10 cellular contexts compared by ENCODE assay signal in genomic region chr11:2883717-2884423, GRCh38. TPM values are rescaled to one million over a fixed set of nuclear protein-coding genes. Genes with fewer than 3 reads are reported as not detected.
DNase-seq lines count a peak whose midpoint lies in the region; ATAC-seq, FAIRE-seq and TF ChIP-seq lines count a peak whose summit lies in the region.
"Had no signal": no experiment of that assay in that cellular context is flagged by ENCODE, and none has a peak within 500 bp of the region (broad histone marks: within the 10 kb centered on the region; RNA-seq: fewer than 3 reads in every experiment).

No MANE protein-coding gene starts in this region.

- intact Hi-C loops in CD4-positive, alpha-beta memory T cell (cut with micrococcal nuclease) = no loop called here
- intact Hi-C loops in pancreas (cut with DNase I) = loop anchor here in 2 of 3 donors (10.0 kb wide), 1 partner anchor 189 kb away; the partner anchor contains the start of gene KCNQ1OT1 (in 2 of the 2)

- no peaks in the 10 kb centered on the region for H3K36me3 ChIP-seq in CD4-positive, alpha-beta memory T cell (ENCODE audit: insufficient read depth, low read length)
- H3K36me3 ChIP-seq in gastroesophageal sphincter (peaks cover 0 to 12% of the 10 kb centered on the region in 2 donors), pancreas (no peaks in the 10 kb centered on the region)

- H3K4me1 Mint-ChIP-seq in CD4-positive, alpha-beta memory T cell = peaks cover 2 to 27% (median 16%) of the 10 kb centered on the region in 4 donors
- H3K4me1 Mint-ChIP-seq in HFFc6 (ENCODE audit: low read depth) = no peaks in the 10 kb centered on the region

- no peak overlapping the region for H3K27ac ChIP-seq in CD4-positive, alpha-beta memory T cell (ENCODE audit: low read depth, low read length)
- H3K27ac ChIP-seq in gastroesophageal sphincter (peak overlapping the region; percentile 76 to 96 (median 91)), pancreas (peak overlapping the region; percentile 35 to 60 (median 48))

- CTCF ChIA-PET in CD4-positive, alpha-beta memory T cell (lab: Charles Lee; ENCODE audit: partially characterized antibody) = interaction anchor here (1.4 to 12.7 kb wide), 2 partner anchors 9 to 351 kb away, joined by 5 to 303 read pairs; no protein-coding TSS in a partner anchor

- H3K27me3 Mint-ChIP-seq in CD4-positive, alpha-beta memory T cell = no peaks in the 10 kb centered on the region
- peaks cover 37% of the 10 kb centered on the region for H3K27me3 Mint-ChIP-seq in HFFc6 (ENCODE audit: insufficient read depth)

- peaks cover 0 to 1% (median 0%) of the 10 kb centered on the region in 8 donors for H3K9me3 Mint-ChIP-seq in CD4-positive, alpha-beta memory T cell
- H3K9me3 Mint-ChIP-seq in HFFc6 = no peaks in the 10 kb centered on the region

- no peaks in the 10 kb centered on the region for H3K9me3 ChIP-seq in CD4-positive, alpha-beta memory T cell (ENCODE audit: control insufficient read depth in 1 of 2, low read length in 2 of 2)
- H3K9me3 ChIP-seq in gastroesophageal sphincter (peaks cover 0 to 5% (median 0%) of the 10 kb centered on the region in 3 donors), pancreas (no peaks in the 10 kb centered on the region)

- H3K27me3 ChIP-seq in CD4-positive, alpha-beta memory T cell (ENCODE audit: insufficient read depth, low read length) = no peaks in the 10 kb centered on the region
- H3K27me3 ChIP-seq in gastroesophageal sphincter (no peaks in the 10 kb centered on the region), pancreas (no peaks in the 10 kb centered on the region)

- no peak for DNase-seq in CD4-positive, alpha-beta memory T cell
- DNase-seq in SK-MEL-5 (ENCODE audit: low read depth, low spot score) (peak; percentile 17), pancreas (peak in 2 of 6 donors; percentile 62 to 74), HFFc6 (no peak), LoVo (ENCODE audit: low spot score) (no peak), mucosa of gallbladder (ENCODE audit: low spot score) (no peak), activated gamma-delta T cell (lab: John Stamatoyannopoulos, UW) (no peak)
- DNase-seq: NCI-H446 had no signal

- in situ Hi-C loops in SK-MEL-5 (cut with HindIII; ENCODE audit: low pct_unique_long_range_greater_than_20kb, low sequenced_read_pairs) = no loop called here

- 1 to 2% methylated on average over 8 to 15 of the region's 90 CpGs for WGBS in gastroesophageal sphincter (ENCODE audit: low coverage in 1 of 2), 2 donors
- 16 to 17% methylated on average over 59 to 90 of the region's 90 CpGs for WGBS in pancreas, 2 donors

- peak overlapping the region; percentile 61 to 77 (median 72) for H3K4me3 Mint-ChIP-seq in CD4-positive, alpha-beta memory T cell
- H3K4me3 Mint-ChIP-seq in HFFc6 = no peak overlapping the region

- H3K27ac Mint-ChIP-seq in CD4-positive, alpha-beta memory T cell = peak overlapping the region in 3 of 7 donors; percentile 17 to 75 (median 48)
- H3K27ac Mint-ChIP-seq in HFFc6 = no peak overlapping the region

- FAIRE-seq in pancreas (lab: Jason Lieb, UNC) = no peak

- peak overlapping the region in 1 of 2 donors; percentile 24 for H3K4me3 ChIP-seq in CD4-positive, alpha-beta memory T cell (ENCODE audit: low read length in 2 of 2)
- H3K4me3 ChIP-seq in gastroesophageal sphincter (peak overlapping the region; percentile 77 to 84), pancreas (peak overlapping the region; percentile 38 to 75 (median 54))

- H3K4me1 ChIP-seq in CD4-positive, alpha-beta memory T cell (ENCODE audit: insufficient read depth, low read length) = peaks cover 17% of the 10 kb centered on the region
- peaks cover 0 to 61% (median 24%) of the 10 kb centered on the region in 3 donors for H3K4me1 ChIP-seq in gastroesophageal sphincter
- H3K4me1 ChIP-seq in pancreas = no peaks in the 10 kb centered on the region

- TF ChIP-seq POLR2A in gastroesophageal sphincter (IDR thresholded peaks at IDR 0.05) = peak in 1 of 2 donors; percentile 15

- peaks cover 0 to 1% of the 10 kb centered on the region in 2 donors for H3K36me3 Mint-ChIP-seq in CD4-positive, alpha-beta memory T cell
- H3K36me3 Mint-ChIP-seq in HFFc6 (ENCODE audit: low read depth) = no peaks in the 10 kb centered on the region

- POLR2A ChIA-PET in CD4-positive, alpha-beta memory T cell (lab: Charles Lee; ENCODE audit: partially characterized antibody) = interaction anchor here (1.5 to 2.9 kb wide), 2 partner anchors 15 to 45 kb away, joined by 4 to 8 read pairs; partner anchors contain the start of gene PHLDA2

- peak; percentile 8 for ATAC-seq in gastroesophageal sphincter
- no peak for ATAC-seq in pancreas

- TF ChIP-seq EP300 in gastroesophageal sphincter (IDR thresholded peaks at IDR 0.05) = no peak

- TF ChIP-seq CTCF in gastroesophageal sphincter (IDR thresholded peaks at IDR 0.05) = peak in 1 of 4 experiments; percentile 8
- no peak for TF ChIP-seq CTCF in pancreas (IDR thresholded peaks at IDR 0.05)
- TF ChIP-seq CTCF in HFFc6 (IDR thresholded peaks at IDR 0.05) = no peak

RNA-seq across cellular contexts. Expression of gene CDKN1C, which starts 1.7 kb away (rescaled TPM):
- 1 to 10 TPM; 4.9 to 6.1 TPM for total RNA-seq in CD4-positive, alpha-beta memory T cell
- under 1 TPM; 0.10 to 0.73 TPM for polyA plus RNA-seq in CD4-positive, alpha-beta memory T cell
- 14.7 and 18.7 TPM in 2 replicates for total RNA-seq in SK-MEL-5 (2014; rRNA removed; shearing (Covaris generic))
- 12.9 and 16.5 TPM in 2 replicates for polyA plus RNA-seq in SK-MEL-5 (2015; cell fraction: cytosol; rRNA removed)
- 4.1 and 10.3 TPM in 2 replicates for polyA plus RNA-seq in SK-MEL-5 (2015; cell fraction: nucleus; rRNA removed)
- 100 to 1,000 TPM in 2 of 4 donors, 10 to 100 TPM in 2; 87.0 to 201 (median 121) TPM for total RNA-seq in gastroesophageal sphincter
- 10 to 100 TPM in 5 of 6 donors, 1 to 10 TPM in 1; 9.2 to 23.1 (median 19.2) TPM for total RNA-seq in pancreas
- polyA plus RNA-seq in pancreas = 10 to 100 TPM; 36.1 to 71.4 TPM
- total RNA-seq in HFFc6 (2021; fragmentation: NEBNext Ultra II Directional; extraction: Animal tissue kit (Norgen Biotek cat#: 25700)) = under 1 TPM in 2 of 6 experiments, not detected in 4; 0.17 to 0.24 TPM
- total RNA-seq in mucosa of gallbladder = 59.4 TPM

RNA-seq across cellular contexts. Expression of gene PHLDA2, which starts 45.4 kb away (rescaled TPM):
- total RNA-seq in CD4-positive, alpha-beta memory T cell = 1 to 10 TPM; 1.1 TPM
- polyA plus RNA-seq in CD4-positive, alpha-beta memory T cell = 1 to 10 TPM in 1 of 2 donors, under 1 TPM in 1; 0.58 to 1.9 TPM
- total RNA-seq in SK-MEL-5 (2014; rRNA removed; shearing (Covaris generic)) = 11.1 and 13.1 TPM in 2 replicates
- 153 and 210 TPM in 2 replicates for polyA plus RNA-seq in SK-MEL-5 (2015; cell fraction: cytosol; rRNA removed)
- polyA plus RNA-seq in SK-MEL-5 (2015; cell fraction: nucleus; rRNA removed) = 18.7 and 36.7 TPM in 2 replicates
- 1 to 10 TPM in 2 of 4 donors, under 1 TPM in 1, not detected in 1; 0.82 to 5.0 (median 1.9) TPM for total RNA-seq in gastroesophageal sphincter
- 1 to 10 TPM in 4 of 6 donors, under 1 TPM in 2; 0.16 to 9.0 (median 2.1) TPM for total RNA-seq in pancreas
- 1 to 10 TPM; 2.6 to 5.9 TPM for polyA plus RNA-seq in pancreas
- total RNA-seq in HFFc6 (2021; fragmentation: NEBNext Ultra II Directional; extraction: Animal tissue kit (Norgen Biotek cat#: 25700)) = 100 to 1,000 TPM; 102 to 149 (median 125) TPM
- 38.7 TPM for total RNA-seq in mucosa of gallbladder
- total RNA-seq: temporal lobe had no signal

Comparison
In these comparisons a context has a peak if more than half of its experiments do, and no peak if none do; other contexts are left out.
1. RNA of gene CDKN1C, which starts 1.7 kb away (total RNA-seq): 87.0 to 201 TPM in gastroesophageal sphincter, 59.4 TPM in mucosa of gallbladder (single experiment), 9.2 to 23.1 TPM in pancreas, 14.7 to 18.7 TPM in SK-MEL-5 and 4.9 to 6.1 TPM in CD4-positive, alpha-beta memory T cell; 0.17 to 0.24 TPM in HFFc6; every median in the first group is over 4 times any median in the second.